In the genomic region with DNA sequence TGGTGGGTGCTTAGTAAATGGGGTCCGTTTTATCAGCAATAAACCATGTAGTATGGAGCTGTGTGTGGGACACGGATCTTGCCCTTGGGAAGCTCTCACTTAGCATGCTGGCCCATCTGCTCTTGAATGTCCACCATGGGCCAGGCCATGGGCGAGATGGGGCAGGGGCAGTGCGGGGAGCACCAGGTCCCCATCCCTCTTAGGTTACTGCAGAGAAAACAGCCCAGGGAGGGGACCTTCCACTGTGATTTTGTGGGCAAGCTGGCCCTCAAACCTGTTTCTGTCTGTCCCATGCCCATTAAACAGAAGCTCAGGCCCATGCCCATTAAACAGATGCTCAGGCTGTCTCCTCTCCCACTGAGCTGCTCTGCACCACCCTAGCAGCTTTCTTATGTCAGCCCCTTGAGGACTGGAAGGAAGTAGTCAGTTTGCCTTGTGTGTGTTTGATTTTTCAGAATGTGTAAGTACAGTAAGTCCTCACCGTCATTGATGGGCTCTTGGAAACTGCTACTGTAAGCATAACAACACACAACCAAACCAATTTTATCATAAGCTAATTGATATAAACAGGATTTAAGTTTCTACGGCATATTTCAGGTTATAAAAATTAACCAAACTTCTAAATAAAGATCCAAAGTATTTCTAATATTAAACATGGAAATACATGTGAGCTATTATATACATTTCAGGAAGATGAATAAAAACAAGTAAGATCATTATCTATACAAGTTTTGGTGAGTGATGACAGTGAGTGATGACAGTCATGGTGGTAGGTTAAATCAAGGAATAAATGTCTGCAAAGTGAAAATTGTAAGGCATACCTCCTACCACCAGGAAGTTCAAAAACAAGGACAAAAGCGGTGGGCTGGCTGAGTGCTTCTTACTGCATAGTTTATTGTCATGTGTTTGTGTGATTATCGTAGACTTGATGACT, we compare ENCODE assay signal across 11 cellular contexts. TPM values are rescaled to one million over a fixed set of nuclear protein-coding genes. Genes with fewer than 3 reads are reported as not detected.
A peak's percentile ranks its signal among the peaks of the same experiment; 100 is the strongest.
DNase-seq lines count a peak whose midpoint lies in the region; ATAC-seq, FAIRE-seq and TF ChIP-seq lines count a peak whose summit lies in the region.
"Had no signal": no experiment of that assay in that cellular context is flagged by ENCODE, and none has a peak within 500 bp of the region (broad histone marks: within the 10 kb centered on the region; RNA-seq: fewer than 3 reads in every experiment).

No MANE protein-coding gene starts in this region.

- no peak overlapping the region for H3K4me3 Mint-ChIP-seq in CD4-positive, alpha-beta T cell
- no peak overlapping the region for H3K4me3 Mint-ChIP-seq in effector memory CD8-positive, alpha-beta T cell

- POLR2A ChIA-PET in CD4-positive, alpha-beta T cell (lab: Charles Lee): interaction anchor here (0.8 to 1.4 kb wide), 2 partner anchors 12 to 66 kb away, joined by 3 to 4 read pairs; no protein-coding TSS in a partner anchor

- peak in 1 of 10 experiments; percentile 25 for DNase-seq in CD4-positive, alpha-beta T cell
- DNase-seq in GM23248 (no peak), sciatic nerve (ENCODE audit: low spot score) (peak; percentile 14), foreskin keratinocyte (no peak), NCI-H82 (lab: John Stamatoyannopoulos, UW) (no peak), GM19239 (ENCODE audit: insufficient read length, low spot score) (no peak)
- DNase-seq in effector memory CD8-positive, alpha-beta T cell: no peak
- DNase-seq: activated CD8-positive, alpha-beta memory T cell treated with anti-CD3 and anti-CD28 coated beads for 24 hours; amygdala; midbrain; NCI-H226 had no signal

- peak overlapping the region; percentile 66 for H3K27ac Mint-ChIP-seq in CD4-positive, alpha-beta T cell
- H3K27ac Mint-ChIP-seq in effector memory CD8-positive, alpha-beta T cell: peak overlapping the region; percentile 7 to 70

- FAIRE-seq in GM19239 (lab: Jason Lieb, UNC): no peak

- no peak for ATAC-seq in CD4-positive, alpha-beta T cell (ENCODE audit: poor library complexity)
- no peak for ATAC-seq in effector memory CD8-positive, alpha-beta T cell (replicated peaks)
- ATAC-seq in sciatic nerve (no peak), foreskin keratinocyte (no peak)

- intact Hi-C loops in CD4-positive, alpha-beta T cell (cut with DNase I, micrococcal nuclease): no loop called here
- intact Hi-C loops in sciatic nerve (cut with DNase I): no loop called here

- no peaks in the 10 kb centered on the region for H3K9me3 ChIP-seq in CD4-positive, alpha-beta T cell (ENCODE audit: control insufficient read depth, low read length)
- no peaks in the 10 kb centered on the region for H3K9me3 ChIP-seq in GM23248 (ENCODE audit: low read depth)

- H3K9ac ChIP-seq in GM23248: no peak overlapping the region

- H3K27me3 Mint-ChIP-seq in CD4-positive, alpha-beta T cell: no peaks in the 10 kb centered on the region
- no peaks in the 10 kb centered on the region for H3K27me3 Mint-ChIP-seq in effector memory CD8-positive, alpha-beta T cell

- TF ChIP-seq CTCF in CD4-positive, alpha-beta T cell (IDR thresholded peaks at IDR 0.05): no peak
- no peak for TF ChIP-seq CTCF in foreskin keratinocyte (conservative IDR thresholded peaks at IDR 0.05)

- H3K9me3 Mint-ChIP-seq in CD4-positive, alpha-beta T cell: no peaks in the 10 kb centered on the region
- no peaks in the 10 kb centered on the region for H3K9me3 Mint-ChIP-seq in effector memory CD8-positive, alpha-beta T cell

- H3K27ac ChIP-seq in CD4-positive, alpha-beta T cell (ENCODE audit: low read depth, low read length): no peak overlapping the region
- H3K27ac ChIP-seq in GM23248: peak overlapping the region; percentile 78; the same call in 1 of the 2 replicates
- no peak overlapping the region for H3K27ac ChIP-seq in foreskin keratinocyte

- H3K36me3 ChIP-seq in GM23248 (ENCODE audit: low read depth): no peaks in the 10 kb centered on the region

- H3F3A ChIP-seq in GM23248 (ENCODE audit: insufficient read depth): peaks cover 23% of the 10 kb centered on the region

- peaks cover 14% of the 10 kb centered on the region for H3K36me3 Mint-ChIP-seq in CD4-positive, alpha-beta T cell (ENCODE audit: low read depth)
- peaks cover 6% of the 10 kb centered on the region for H3K36me3 Mint-ChIP-seq in effector memory CD8-positive, alpha-beta T cell (ENCODE audit: insufficient read depth)

- in situ Hi-C loops in GM23248 (cut with MboI): no loop called here

- H4K20me1 ChIP-seq in GM23248 (ENCODE audit: insufficient read depth): no peaks in the 10 kb centered on the region; the same call in 1 of the 2 replicates

- CTCF ChIA-PET in CD4-positive, alpha-beta T cell (lab: Charles Lee): interaction anchor here (0.5 to 1.6 kb wide), 3 partner anchors 12 to 570 kb away, joined by 3 to 4 read pairs (median 3); partner anchors contain the start of gene MPRIP

- 93 to 94% methylated on average over 8 of the region's 8 CpGs for WGBS in GM23248 (ENCODE audit: low coverage in 1 of 2, low lambda C conversion rate in 2 of 2, missing lambda C conversion rate in 2 of 2), 2 experiments

- H3K9me2 ChIP-seq in GM23248 (ENCODE audit: insufficient read depth): no peaks in the 10 kb centered on the region

- no peaks in the 10 kb centered on the region for H3K27me3 ChIP-seq in CD4-positive, alpha-beta T cell (ENCODE audit: control insufficient read depth, insufficient read depth, low read length)
- H3K27me3 ChIP-seq in GM23248 (replicated peaks; ENCODE audit: insufficient read depth) (no peaks in the 10 kb centered on the region), foreskin keratinocyte (no peaks in the 10 kb centered on the region)

- H3K4me2 ChIP-seq in GM23248 (ENCODE audit: unreplicated experiment): peak overlapping the region; percentile 14

- H3K4me1 ChIP-seq in GM23248 (ENCODE audit: insufficient read depth) (peaks cover 67% of the 10 kb centered on the region), foreskin keratinocyte (peaks cover 14% of the 10 kb centered on the region)

- peaks cover 56% of the 10 kb centered on the region for H3K4me1 Mint-ChIP-seq in CD4-positive, alpha-beta T cell (ENCODE audit: low read depth)
- H3K4me1 Mint-ChIP-seq in effector memory CD8-positive, alpha-beta T cell (ENCODE audit: low read depth in 2 of 2): peaks cover 37 to 50% of the 10 kb centered on the region in 2 donors

- peaks cover 100% of the 10 kb centered on the region for H3K79me2 ChIP-seq in GM23248 (ENCODE audit: insufficient read depth)

- no peak overlapping the region for H2AFZ ChIP-seq in GM23248

- H3K4me3 ChIP-seq in GM23248: no peak overlapping the region

RNA-seq across cellular contexts. Expression of gene MPRIP, which starts 11.5 kb away (rescaled TPM):
- total RNA-seq in CD4-positive, alpha-beta T cell: 100 to 1,000 TPM; 176 to 188 TPM
- 292 TPM in 2 replicates for total RNA-seq in GM23248 (2014; rRNA removed; shearing (Covaris generic))
- polyA plus RNA-seq in GM23248 (2016; fragmentation: Nextera tagmentation; extraction: Ambion mirVana) (68.4 and 73.5 TPM in 2 replicates), foreskin keratinocyte (104 and 109 TPM in 2 replicates)
- total RNA-seq in sciatic nerve (500 TPM), foreskin keratinocyte (130 and 150 TPM in 2 replicates)
